Comparison of ENCODE assay signal across 1 cellular context in the genomic region with DNA sequence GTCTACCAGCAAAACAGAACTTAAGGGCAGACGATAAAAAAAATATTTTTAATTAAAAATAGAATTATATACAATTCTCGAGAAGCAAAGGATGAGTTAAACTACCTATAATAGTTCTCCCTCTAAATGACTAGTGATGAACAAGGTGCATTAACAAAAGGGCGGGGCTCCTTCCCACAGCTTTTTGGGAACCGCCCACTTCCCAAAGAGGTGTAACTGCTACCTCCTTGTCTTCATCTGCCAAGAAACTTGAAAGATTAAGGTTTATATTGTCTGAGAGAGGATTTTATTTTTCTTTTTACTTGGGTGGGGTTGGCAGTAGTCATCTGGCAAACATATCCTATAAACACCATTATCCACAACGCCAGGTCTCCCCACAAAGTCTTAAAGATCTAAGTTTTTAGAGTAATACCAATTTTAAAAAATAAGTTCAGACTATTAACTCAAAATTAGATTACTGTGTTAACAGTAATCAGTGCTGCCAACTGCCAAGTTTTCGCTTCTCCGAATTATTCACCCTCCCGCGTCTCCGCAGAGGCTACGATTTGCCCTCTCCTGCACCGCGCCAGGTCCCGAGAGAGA.
TF ChIP-seq lines count a peak whose summit lies in the region.

No MANE protein-coding gene starts in this region.

TF ChIP-seq in endothelial cell of umbilical vein, 7 proteins besides CTCF, POLR2A, EP300 and RAD21 (continued from another document):
- TF ChIP-seq EZH2 (IDR thresholded peaks at IDR 0.05; ENCODE audit: borderline replicate concordance, low read depth, low read length, severe bottlenecking) = no peak
- no peak for TF ChIP-seq MAX (IDR thresholded peaks at IDR 0.05; ENCODE audit: insufficient read depth, insufficient read length)
- TF ChIP-seq POLR2AphosphoS5 (IDR thresholded peaks at IDR 0.05; ENCODE audit: insufficient read depth, low read depth, low read length) = no peak
